ENCODE assay signal across 8 cellular contexts in the genomic region with DNA sequence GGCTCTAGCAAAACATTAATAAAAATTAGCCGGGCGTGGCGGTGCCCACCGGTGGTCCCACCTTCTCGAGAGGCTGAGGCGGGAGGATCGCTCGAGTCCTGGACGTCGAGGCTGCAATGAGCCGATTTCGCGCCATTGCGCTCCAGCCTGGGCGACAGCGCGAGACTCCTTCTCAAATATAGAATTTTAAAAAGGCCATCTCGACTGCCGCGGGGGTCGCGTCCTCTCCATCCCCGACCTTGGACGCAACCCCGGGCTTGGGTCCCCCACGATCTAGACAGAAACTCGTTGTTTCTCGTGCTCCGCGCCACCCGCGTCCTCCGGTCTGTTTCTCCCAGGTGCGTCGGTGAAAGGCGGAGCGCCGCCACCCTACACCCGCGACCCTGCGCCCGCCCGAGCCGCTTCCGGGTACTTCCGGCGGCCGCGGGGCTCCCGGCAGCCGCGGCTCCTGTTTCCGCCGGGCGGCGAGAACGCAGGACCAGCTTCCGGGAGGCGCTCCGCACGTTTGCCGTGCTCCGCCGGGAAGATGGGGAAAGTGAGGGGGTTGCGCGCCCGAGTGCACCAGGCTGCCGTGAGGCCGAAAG. TPM values are rescaled to one million over a fixed set of nuclear protein-coding genes. Genes with fewer than 3 reads are reported as not detected.
A peak's percentile ranks its signal among the peaks of the same experiment; 100 is the strongest.
DNase-seq lines count a peak whose midpoint lies in the region; ATAC-seq and TF ChIP-seq lines count a peak whose summit lies in the region.

A gene with protein sequence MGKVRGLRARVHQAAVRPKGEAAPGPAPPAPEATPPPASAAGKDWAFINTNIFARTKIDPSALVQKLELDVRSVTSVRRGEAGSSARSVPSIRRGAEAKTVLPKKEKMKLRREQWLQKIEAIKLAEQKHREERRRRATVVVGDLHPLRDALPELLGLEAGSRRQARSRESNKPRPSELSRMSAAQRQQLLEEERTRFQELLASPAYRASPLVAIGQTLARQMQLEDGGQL (plus strand): TSS at position 498 of the 584 bp plus-strand sequence. CDS start 29 bp downstream, at position 527.

- H3K27me3 Mint-ChIP-seq in HFFc6 (ENCODE audit: insufficient read depth), result no peaks in the 10 kb centered on the region; the same call in 1 of the 2 replicates

- H3K4me1 ChIP-seq in right atrium auricular region, result peaks cover 0 to 25% of the 10 kb centered on the region in 2 donors
- peaks cover 17% of the 10 kb centered on the region for H3K4me1 ChIP-seq in rectal smooth muscle tissue (ENCODE audit: control insufficient read depth, insufficient read depth, low read length)
- H3K4me1 ChIP-seq in aorta (ENCODE audit: control insufficient read depth in 1 of 2, insufficient read depth in 2 of 2, low read length in 2 of 2), result no peaks in the 10 kb centered on the region

- peak within 1 kb of the TSS; percentile 64 for H3K27ac Mint-ChIP-seq in HFFc6

- H3K36me3 ChIP-seq in right atrium auricular region (peaks cover 11% of the 10 kb centered on the region), rectal smooth muscle tissue (ENCODE audit: control insufficient read depth, insufficient read depth, low read length) (peaks cover 12% of the 10 kb centered on the region), aorta (ENCODE audit: control insufficient read depth in 1 of 2, insufficient read depth in 2 of 2, low read length in 1 of 2) (peaks cover 0 to 2% of the 10 kb centered on the region in 2 donors)

- H3K4me1 Mint-ChIP-seq in HFFc6 (ENCODE audit: low read depth), result peaks cover 22% of the 10 kb centered on the region

- intact Hi-C loops in T-helper 2 cell treated with Interferon-gamma antibody and Interleukin-4, amounts not matched to agents 100 ng/mL and 5 ng/mL, for 36 hours (cut with micrococcal nuclease), result loop anchor here (10.0 kb wide), 1 partner anchor 355 kb away; no protein-coding TSS in a partner anchor
- intact Hi-C loops in aorta (cut with DNase I), result no loop called here

- peak within 1 kb of the TSS; percentile 90 for H3K4me3 Mint-ChIP-seq in HFFc6

- H3K9me3 ChIP-seq in right atrium auricular region (no peaks in the 10 kb centered on the region), aorta (ENCODE audit: control insufficient read depth, low read length) (no peaks in the 10 kb centered on the region)

- no peak for TF ChIP-seq CTCF in HFFc6 (IDR thresholded peaks at IDR 0.05)
- TF ChIP-seq CTCF in right atrium auricular region (IDR thresholded peaks at IDR 0.05), result peak in 1 of 2 donors; percentile 37

- H3K4me3 ChIP-seq in right atrium auricular region (peak within 1 kb of the TSS; percentile 69 to 75), rectal smooth muscle tissue (ENCODE audit: low read length) (peak within 1 kb of the TSS; percentile 78), aorta (ENCODE audit: low read length in 2 of 2) (peak within 1 kb of the TSS; percentile 86 to 95)

- no peaks in the 10 kb centered on the region for H3K9me3 Mint-ChIP-seq in HFFc6

- H3K9ac ChIP-seq in rectal smooth muscle tissue (ENCODE audit: low read length), result peak within 1 kb of the TSS; percentile 61

- WGBS in aorta, 2 donors, result 2 to 3% methylated on average over 69 of the region's 69 CpGs

- peak; percentile 87 for ATAC-seq in aorta (ENCODE audit: low FRiP score)

- H3K27ac ChIP-seq in right atrium auricular region (peak within 1 kb of the TSS; percentile 70 to 80), rectal smooth muscle tissue (ENCODE audit: low read depth, low read length) (peak within 1 kb of the TSS; percentile 57), aorta (ENCODE audit: low read depth in 1 of 2, low read length in 2 of 2) (no peak within 1 kb of the TSS)

- H3K27me3 ChIP-seq in right atrium auricular region (no peaks in the 10 kb centered on the region), rectal smooth muscle tissue (ENCODE audit: control insufficient read depth, insufficient read depth, low read length) (no peaks in the 10 kb centered on the region), aorta (ENCODE audit: control insufficient read depth in 1 of 2, insufficient read depth in 2 of 2, low read length in 1 of 2) (no peaks in the 10 kb centered on the region)

- H3K36me3 Mint-ChIP-seq in HFFc6 (ENCODE audit: low read depth), result no peaks in the 10 kb centered on the region

- DNase-seq in GM03348 (ENCODE audit: low spot score) (peak; percentile 94), HFFc6 (peak; percentile 58), NCI-H1105 treated with DMSO at 0.1 percent for 48 hours (lab: John Stamatoyannopoulos, UW) (peak; percentile 74), amygdala (lab: John Stamatoyannopoulos, UW) (peak in 37 of 56 donors; percentile 17 to 78 (median 53)), right atrium auricular region (ENCODE audit: low spot score) (no peak), aorta (peak; percentile 86 to 92)

RNA-seq across cellular contexts. Expression of the gene that starts here (rescaled TPM):
- 10 to 100 TPM; 27.7 to 34.7 (median 31.5) TPM for total RNA-seq in HFFc6 (2021; fragmentation: NEBNext Ultra II Directional; extraction: Animal tissue kit (Norgen Biotek cat#: 25700))
- total RNA-seq in T-helper 2 cell treated with Interferon-gamma antibody and Interleukin-4, amounts not matched to agents 100 ng/mL and 5 ng/mL, for 36 hours, result 48.2 TPM in 2 replicates
- total RNA-seq in right atrium auricular region (10 to 100 TPM; 15.9 to 18.8 TPM), aorta (10 to 100 TPM; 21.5 to 29.6 TPM)
- polyA plus RNA-seq in aorta, result 10 to 100 TPM; 17.3 to 19.2 TPM

Comparison
In these comparisons a context has a peak if more than half of its experiments do, and no peak if none do; other contexts are left out.
1. H3K27ac ChIP-seq: peak in right atrium auricular region (2 of 2) and rectal smooth muscle tissue (single experiment); none in aorta (0 of 2).
2. Peak in every context shown above with its lines, with median percentiles within 50 percentile points of each other: H3K4me3 ChIP-seq.